8 cellular contexts compared by ENCODE assay signal in genomic region chr22:17629167-17629489, GRCh38. TPM values are rescaled to one million over a fixed set of nuclear protein-coding genes. Genes with fewer than 3 reads are reported as not detected.
DNase-seq lines count a peak whose midpoint lies in the region; ATAC-seq lines count a peak whose summit lies in the region.

No MANE protein-coding gene starts in this region.

- peak overlapping the region; percentile 96 for H3K4me3 Mint-ChIP-seq in activated T-helper 2 cell treated with anti-CD3 and anti-CD28 coated beads, Interferon-gamma antibody, Interleukin-2, Interleukin-4, amounts not matched to agents 10 μg/mL and 5 μg/mL and 100 μg/mL, durations not matched to agents 14 hours and 24 hours and 36 hours (ENCODE audit: low read depth)
- H3K4me3 Mint-ChIP-seq in stimulated activated naive B cell treated with anti-CD40 and anti-IgM and Interleukin-4, amounts not matched to agents 10 μg/mL and 1 μg/mL and 100 μg/mL, for 72 hours = peak overlapping the region; percentile 95 to 97

- peaks cover 10% of the 10 kb centered on the region for H3K36me3 Mint-ChIP-seq in activated T-helper 2 cell treated with anti-CD3 and anti-CD28 coated beads, Interferon-gamma antibody, Interleukin-2, Interleukin-4, amounts not matched to agents 10 μg/mL and 5 μg/mL and 100 μg/mL, durations not matched to agents 14 hours and 24 hours and 36 hours (ENCODE audit: low read depth)
- H3K36me3 Mint-ChIP-seq in stimulated activated naive B cell treated with anti-CD40 and anti-IgM and Interleukin-4, amounts not matched to agents 10 μg/mL and 1 μg/mL and 100 μg/mL, for 72 hours = peaks cover 0 to 3% of the 10 kb centered on the region in 2 donors

- ATAC-seq in HG02970 (IDR thresholded peaks at IDR 0.05; ENCODE audit: low FRiP score, unreplicated experiment) (peak; percentile 2), GM19023 (IDR thresholded peaks at IDR 0.05; ENCODE audit: unreplicated experiment) (no peak)
- peak; percentile 17 to 23 for ATAC-seq in stimulated activated naive B cell treated with anti-CD40 and anti-IgM and Interleukin-4, amounts not matched to agents 10 μg/mL and 1 μg/mL and 100 μg/mL, for 72 hours (replicated peaks)

- peak overlapping the region; percentile 89 for H3K27ac Mint-ChIP-seq in activated T-helper 2 cell treated with anti-CD3 and anti-CD28 coated beads, Interferon-gamma antibody, Interleukin-2, Interleukin-4, amounts not matched to agents 10 μg/mL and 5 μg/mL and 100 μg/mL, durations not matched to agents 14 hours and 24 hours and 36 hours
- H3K27ac Mint-ChIP-seq in stimulated activated naive B cell treated with anti-CD40 and anti-IgM and Interleukin-4, amounts not matched to agents 10 μg/mL and 1 μg/mL and 100 μg/mL, for 72 hours = peak overlapping the region; percentile 97

- H3K27me3 ChIP-seq in iPS-15b (ENCODE audit: control insufficient read depth, insufficient read depth, low read length) = no peaks in the 10 kb centered on the region

- H3K4me1 Mint-ChIP-seq in activated T-helper 2 cell treated with anti-CD3 and anti-CD28 coated beads, Interferon-gamma antibody, Interleukin-2, Interleukin-4, amounts not matched to agents 10 μg/mL and 5 μg/mL and 100 μg/mL, durations not matched to agents 14 hours and 24 hours and 36 hours (ENCODE audit: low read depth) = peaks cover 4% of the 10 kb centered on the region
- peaks cover 2 to 30% of the 10 kb centered on the region in 2 donors for H3K4me1 Mint-ChIP-seq in stimulated activated naive B cell treated with anti-CD40 and anti-IgM and Interleukin-4, amounts not matched to agents 10 μg/mL and 1 μg/mL and 100 μg/mL, for 72 hours

- no peaks in the 10 kb centered on the region for H3K4me1 ChIP-seq in iPS-15b (ENCODE audit: control insufficient read depth, insufficient read depth, low read length)

- DNase-seq in activated T-helper 2 cell treated with anti-CD3 and anti-CD28 coated beads, Interferon-gamma antibody, Interleukin-2, Interleukin-4, amounts not matched to agents 10 μg/mL and 5 μg/mL and 100 μg/mL, durations not matched to agents 14 hours and 24 hours and 36 hours (ENCODE audit: low spot score) = no peak
- no peak for DNase-seq in stimulated activated naive B cell treated with anti-CD40 and anti-IgM and Interleukin-4, amounts not matched to agents 10 μg/mL and 1 μg/mL and 100 μg/mL, for 72 hours
- DNase-seq in NCI-H226 = no peak
- no peak for DNase-seq in ACHN
- no peak for DNase-seq in NCI-H2029 treated with DMSO at 0.1 percent for 48 hours (lab: John Stamatoyannopoulos, UW)

- in situ Hi-C loops in ACHN (cut with HindIII; ENCODE audit: low pct_ligation_motif_present, low pct_unique_long_range_greater_than_20kb, low sequenced_read_pairs) = no loop called here

- no peaks in the 10 kb centered on the region for H3K9me3 Mint-ChIP-seq in activated T-helper 2 cell treated with anti-CD3 and anti-CD28 coated beads, Interferon-gamma antibody, Interleukin-2, Interleukin-4, amounts not matched to agents 10 μg/mL and 5 μg/mL and 100 μg/mL, durations not matched to agents 14 hours and 24 hours and 36 hours
- no peaks in the 10 kb centered on the region for H3K9me3 Mint-ChIP-seq in stimulated activated naive B cell treated with anti-CD40 and anti-IgM and Interleukin-4, amounts not matched to agents 10 μg/mL and 1 μg/mL and 100 μg/mL, for 72 hours

- peak overlapping the region; percentile 100 for H3K4me3 ChIP-seq in iPS-15b (ENCODE audit: low read depth, low read length)

- intact Hi-C loops in activated T-helper 2 cell treated with anti-CD3 and anti-CD28 coated beads, Interferon-gamma antibody, Interleukin-2, Interleukin-4, amounts not matched to agents 10 μg/mL and 5 μg/mL and 100 μg/mL, durations not matched to agents 14 hours and 24 hours and 36 hours (cut with micrococcal nuclease) = no loop called here

- peak overlapping the region; percentile 90 for H3K9ac ChIP-seq in iPS-15b (ENCODE audit: low read depth, low read length)

- H3K27me3 Mint-ChIP-seq in activated T-helper 2 cell treated with anti-CD3 and anti-CD28 coated beads, Interferon-gamma antibody, Interleukin-2, Interleukin-4, amounts not matched to agents 10 μg/mL and 5 μg/mL and 100 μg/mL, durations not matched to agents 14 hours and 24 hours and 36 hours (ENCODE audit: low read depth) = no peaks in the 10 kb centered on the region
- no peaks in the 10 kb centered on the region for H3K27me3 Mint-ChIP-seq in stimulated activated naive B cell treated with anti-CD40 and anti-IgM and Interleukin-4, amounts not matched to agents 10 μg/mL and 1 μg/mL and 100 μg/mL, for 72 hours

- no peaks in the 10 kb centered on the region for H3K9me3 ChIP-seq in iPS-15b (ENCODE audit: control insufficient read depth, insufficient read depth, low read length)

- no peaks in the 10 kb centered on the region for H3K36me3 ChIP-seq in iPS-15b (ENCODE audit: control insufficient read depth, insufficient read depth, low read length)

RNA-seq across cellular contexts. Expression of gene ATP6V1E1, which starts 0.6 kb away (rescaled TPM):
- 107 and 113 TPM in 2 replicates for total RNA-seq in activated T-helper 2 cell treated with anti-CD3 and anti-CD28 coated beads, Interferon-gamma antibody, Interleukin-2, Interleukin-4, amounts not matched to agents 10 μg/mL and 5 μg/mL and 100 μg/mL, durations not matched to agents 14 hours and 24 hours and 36 hours

RNA-seq across cellular contexts. Expression of gene BCL2L13, which starts 9.4 kb away (rescaled TPM):
- total RNA-seq in activated T-helper 2 cell treated with anti-CD3 and anti-CD28 coated beads, Interferon-gamma antibody, Interleukin-2, Interleukin-4, amounts not matched to agents 10 μg/mL and 5 μg/mL and 100 μg/mL, durations not matched to agents 14 hours and 24 hours and 36 hours = 32.6 and 33.7 TPM in 2 replicates
